ENCODE assay signal across 10 cellular contexts in genomic region chr5:14417232-14417730, GRCh38.
DNase-seq lines count a peak whose midpoint lies in the region; ATAC-seq and TF ChIP-seq lines count a peak whose summit lies in the region.
"Had no signal": no experiment of that assay in that cellular context is flagged by ENCODE, and none has a peak within 500 bp of the region (broad histone marks: within the 10 kb centered on the region; RNA-seq: fewer than 3 reads in every experiment).

No MANE protein-coding gene starts in this region.

- H3K9ac ChIP-seq in mammary epithelial cell (ENCODE audit: insufficient read depth, low read length) = no peak overlapping the region

- no peak for TF ChIP-seq CTCF in MCF 10A (IDR thresholded peaks at IDR 0.05; ENCODE audit: unreplicated experiment)
- no peak for TF ChIP-seq CTCF in mammary epithelial cell (conservative IDR thresholded peaks at IDR 0.05 in 1 of 2, IDR thresholded peaks at IDR 0.05 in 1 of 2; ENCODE audit: extremely low read depth in 1 of 2, insufficient read depth in 1 of 2, low read depth in 1 of 2, low read length in 2 of 2)
- TF ChIP-seq CTCF in brain microvascular endothelial cell (IDR thresholded peaks at IDR 0.05; ENCODE audit: low read depth, low read length, missing control alignments) = peak; percentile 43
- no peak for TF ChIP-seq CTCF in lung (IDR thresholded peaks at IDR 0.05; ENCODE audit: control extremely low read depth, extremely low read depth)
- TF ChIP-seq CTCF in prostate gland (IDR thresholded peaks at IDR 0.05) = no peak

- no peak overlapping the region for H3K27ac ChIP-seq in mammary epithelial cell (ENCODE audit: insufficient read depth, low read depth, low read length)
- H3K27ac ChIP-seq in brain microvascular endothelial cell = peak overlapping the region; percentile 85
- no peak overlapping the region for H3K27ac ChIP-seq in lung (ENCODE audit: low read depth in 1 of 2, low read length in 1 of 2)
- H3K27ac ChIP-seq in aorta (ENCODE audit: low read depth in 1 of 2, low read length in 2 of 2) = no peak overlapping the region
- H3K27ac ChIP-seq in prostate gland = no peak overlapping the region

- peak overlapping the region; percentile 17 for H3K27ac Mint-ChIP-seq in MCF 10A (ENCODE audit: low read depth, unreplicated experiment)

- H3K36me3 ChIP-seq in mammary epithelial cell (ENCODE audit: insufficient read depth, low read length) = peaks cover 36% of the 10 kb centered on the region
- H3K36me3 ChIP-seq in brain microvascular endothelial cell (replicated peaks) = peaks cover 58% of the 10 kb centered on the region
- H3K36me3 ChIP-seq in lung (ENCODE audit: control insufficient read depth in 2 of 2, insufficient read depth in 2 of 2, low read length in 2 of 2) = peaks cover 10 to 47% of the 10 kb centered on the region in 2 donors
- H3K36me3 ChIP-seq in aorta (ENCODE audit: control insufficient read depth in 1 of 2, insufficient read depth in 2 of 2, low read length in 1 of 2) = peaks cover 0 to 4% of the 10 kb centered on the region in 2 donors
- no peaks in the 10 kb centered on the region for H3K36me3 ChIP-seq in prostate gland

- CTCF ChIA-PET in MCF 10A (lab: Yijun Ruan, JAX) = interaction anchor here (0.6 to 3.9 kb wide), 4 partner anchors 17 to 430 kb away, joined by 3 to 18 read pairs (median 9); no protein-coding TSS in a partner anchor
- CTCF ChIA-PET in mammary epithelial cell (lab: Charles Lee; ENCODE audit: low non-redundant PET) = no interaction called here

- no peaks in the 10 kb centered on the region for H3K27me3 Mint-ChIP-seq in MCF 10A (ENCODE audit: insufficient read depth, unreplicated experiment)

- H3K9me3 Mint-ChIP-seq in MCF 10A (ENCODE audit: unreplicated experiment) = no peaks in the 10 kb centered on the region

- peaks cover 39% of the 10 kb centered on the region for H3K79me2 ChIP-seq in mammary epithelial cell (ENCODE audit: insufficient read depth, low read length)

- H3K9me3 ChIP-seq in mammary epithelial cell (replicated peaks; ENCODE audit: insufficient read depth, low read length) (no peaks in the 10 kb centered on the region), lung (ENCODE audit: control insufficient read depth in 2 of 2, insufficient read depth in 1 of 2, low read length in 1 of 2) (no peaks in the 10 kb centered on the region), aorta (ENCODE audit: control insufficient read depth, low read length) (no peaks in the 10 kb centered on the region), prostate gland (no peaks in the 10 kb centered on the region)

- no peak overlapping the region for H3K4me2 ChIP-seq in mammary epithelial cell (ENCODE audit: insufficient read depth, low read depth, low read length)

- peak; percentile 33 for ATAC-seq in lung (ENCODE audit: insufficient read depth, low FRiP score)
- peak; percentile 27 for ATAC-seq in aorta (ENCODE audit: low FRiP score)

- H3K4me1 ChIP-seq in mammary epithelial cell (ENCODE audit: insufficient read depth, low read length) = peaks cover 18% of the 10 kb centered on the region
- H3K4me1 ChIP-seq in lung (ENCODE audit: control insufficient read depth in 2 of 2, insufficient read depth in 2 of 2, low read length in 2 of 2) = no peaks in the 10 kb centered on the region
- H3K4me1 ChIP-seq in aorta (ENCODE audit: control insufficient read depth in 1 of 2, insufficient read depth in 2 of 2, low read length in 2 of 2) = no peaks in the 10 kb centered on the region
- no peaks in the 10 kb centered on the region for H3K4me1 ChIP-seq in prostate gland (replicated peaks)

- no peak overlapping the region for H2AFZ ChIP-seq in mammary epithelial cell (ENCODE audit: low read depth, low read length)

- dilution Hi-C loops in mammary epithelial cell (cut with HindIII; ENCODE audit: low sequenced_read_pairs) = no loop called here

- no TSS peak for BruUV-seq in MCF 10A (replicated peaks; lab: Mats Ljungman, UMichigan)
- no TSS peak for BruUV-seq in mammary epithelial cell (replicated peaks; lab: Mats Ljungman, UMichigan)

- H3K27me3 ChIP-seq in mammary epithelial cell (ENCODE audit: insufficient read depth, low read length) = no peaks in the 10 kb centered on the region
- no peaks in the 10 kb centered on the region for H3K27me3 ChIP-seq in brain microvascular endothelial cell (replicated peaks)
- no peaks in the 10 kb centered on the region for H3K27me3 ChIP-seq in lung (ENCODE audit: control insufficient read depth, insufficient read depth)
- H3K27me3 ChIP-seq in aorta (ENCODE audit: control insufficient read depth in 1 of 2, insufficient read depth in 2 of 2, low read length in 1 of 2) = no peaks in the 10 kb centered on the region
- H3K27me3 ChIP-seq in prostate gland (replicated peaks; ENCODE audit: insufficient read depth) = no peaks in the 10 kb centered on the region

- intact Hi-C loops in MCF 10A (cut with micrococcal nuclease) = no loop called here
- intact Hi-C loops in mammary epithelial cell (cut with micrococcal nuclease) = no loop called here
- intact Hi-C loops in aorta (cut with DNase I) = no loop called here
- intact Hi-C loops in prostate gland (cut with DNase I) = no loop called here

- H3K36me3 Mint-ChIP-seq in MCF 10A (ENCODE audit: insufficient read depth, unreplicated experiment) = peaks cover 80% of the 10 kb centered on the region

- H4K20me1 ChIP-seq in mammary epithelial cell (ENCODE audit: insufficient read depth, low read length) = no peaks in the 10 kb centered on the region

- no peak overlapping the region for H3K4me3 Mint-ChIP-seq in MCF 10A (ENCODE audit: unreplicated experiment)

- no peak for TF ChIP-seq POLR2A in prostate gland (IDR thresholded peaks at IDR 0.05)

- no peaks in the 10 kb centered on the region for H3K4me1 Mint-ChIP-seq in MCF 10A (ENCODE audit: insufficient read depth, unreplicated experiment)

- 70% methylated on average over 5 of the region's 5 CpGs for WGBS in mammary epithelial cell (ENCODE audit: low coverage, missing lambda C conversion rate)
- 88 to 90% methylated on average over 5 of the region's 5 CpGs for WGBS in lung, 2 donors
- WGBS in aorta, 2 donors = 76 to 80% methylated on average over 5 of the region's 5 CpGs
- WGBS in prostate gland = 78% methylated on average over 5 of the region's 5 CpGs

- in situ Hi-C loops in mammary epithelial cell (cut with MboI; ENCODE audit: low sequenced_read_pairs in 2 of 2) = loop anchor here (25.0 kb wide), 1 partner anchor 595 kb away; no protein-coding TSS in a partner anchor
- in situ Hi-C loops in brain microvascular endothelial cell (cut with HindIII; ENCODE audit: low pct_ligation_motif_present, low sequenced_read_pairs) = no loop called here

- H3K4me3 ChIP-seq in mammary epithelial cell (replicated peaks in 1 of 3; ENCODE audit: insufficient read depth in 1 of 3, low read depth in 2 of 3, low read length in 3 of 3) = no peak overlapping the region
- H3K4me3 ChIP-seq in brain microvascular endothelial cell (ENCODE audit: low read depth, low read length) = no peak overlapping the region
- no peak overlapping the region for H3K4me3 ChIP-seq in lung
- H3K4me3 ChIP-seq in aorta (ENCODE audit: low read length in 2 of 2) = no peak overlapping the region
- H3K4me3 ChIP-seq in prostate gland = no peak overlapping the region

- POLR2A ChIA-PET in MCF 10A (lab: Yijun Ruan, JAX) = no interaction called here

- no peak for DNase-seq in MCF 10A (ENCODE audit: unreplicated experiment)
- no peak for DNase-seq in mammary epithelial cell
- DNase-seq in brain microvascular endothelial cell = peak; percentile 75
- DNase-seq in lung (ENCODE audit: low spot score) = no peak
- no peak for DNase-seq in aorta
- no peak for DNase-seq in prostate gland (ENCODE audit: low spot score)
- no peak for DNase-seq in NCI-H1048 (lab: John Stamatoyannopoulos, UW)
- DNase-seq in SIG-M5 treated with dmso at 0.1 percent for 504 hours (lab: John Stamatoyannopoulos, UW; ENCODE audit: unreplicated experiment) = no peak
- DNase-seq: cerebellar nuclear complex, NCI-H187 treated with DMSO at 0.1 percent for 48 hours had no signal
